Comparison of ENCODE assay signal across 8 cellular contexts in the genomic region with DNA sequence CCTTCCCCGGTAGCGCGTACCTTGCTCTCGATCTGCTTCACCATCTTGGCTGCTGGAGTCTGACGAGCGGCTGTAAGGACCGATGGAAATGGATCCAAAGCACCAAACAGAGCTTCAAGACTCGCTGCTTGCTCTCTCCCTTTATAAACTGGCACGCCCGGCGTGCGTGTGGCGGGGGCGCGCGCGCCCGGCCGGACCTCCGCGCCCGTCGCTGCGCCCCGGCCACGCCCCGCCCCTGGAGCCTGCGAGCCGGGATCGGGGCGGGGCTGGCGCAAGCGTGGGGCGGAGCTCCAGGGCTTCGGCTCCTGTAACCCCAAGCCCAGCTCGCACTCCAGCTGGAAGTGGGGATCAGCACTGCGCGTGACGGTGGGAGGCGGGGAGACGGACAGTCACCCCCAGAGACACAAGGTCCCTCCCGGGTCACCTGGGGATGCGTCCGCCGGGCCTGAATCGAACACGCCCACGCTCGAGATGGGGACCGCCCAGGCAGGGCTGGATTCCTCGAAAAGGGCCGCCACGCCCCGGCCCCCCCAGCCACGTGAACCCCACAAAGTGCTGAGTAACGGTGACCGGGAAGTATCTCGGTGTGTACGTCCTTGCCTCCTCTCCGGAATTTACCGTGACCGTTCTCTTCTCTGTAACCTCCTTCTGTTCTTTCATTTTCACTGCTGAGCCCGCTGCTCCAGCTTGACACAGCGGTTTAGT. TPM values are rescaled to one million over a fixed set of nuclear protein-coding genes. Genes with fewer than 3 reads are reported as not detected.
DNase-seq lines count a peak whose midpoint lies in the region; ATAC-seq lines count a peak whose summit lies in the region.

A gene (minus strand): TSS at position 116 of the 705 bp plus-strand sequence. CDS start 72 bp downstream, at position 44.

- H3K4ac ChIP-seq in mesendoderm (ENCODE audit: low read depth, low read length) = peak within 1 kb of the TSS; percentile 41

- no peaks in the 10 kb centered on the region for H3K36me3 ChIP-seq in mesendoderm (ENCODE audit: control insufficient read depth, insufficient read depth, low read length)

- H3K9me3 Mint-ChIP-seq in effector memory CD8-positive, alpha-beta T cell = no peaks in the 10 kb centered on the region

- no CpG with 5 or more reads among the region's 64 CpGs for WGBS in mesendoderm (ENCODE audit: extremely low coverage, insufficient coverage, low lambda C conversion rate)

- H2AK5ac ChIP-seq in mesendoderm (ENCODE audit: low read length) = no peak within 1 kb of the TSS

- H2BK120ac ChIP-seq in mesendoderm (ENCODE audit: low read depth, low read length) = no peak within 1 kb of the TSS

- H4K5ac ChIP-seq in mesendoderm (ENCODE audit: low read length) = no peak within 1 kb of the TSS

- peaks cover 25 to 26% of the 10 kb centered on the region in 2 donors for H3K4me1 Mint-ChIP-seq in effector memory CD8-positive, alpha-beta T cell (ENCODE audit: low read depth in 2 of 2)

- H3K18ac ChIP-seq in mesendoderm (ENCODE audit: low read length) = peak within 1 kb of the TSS; percentile 43

- no peak within 1 kb of the TSS for H3K23ac ChIP-seq in mesendoderm (ENCODE audit: low read length)

- no peak within 1 kb of the TSS for H4K8ac ChIP-seq in mesendoderm (ENCODE audit: low read depth, low read length)

- peak within 1 kb of the TSS; percentile 88 to 93 for H3K4me3 Mint-ChIP-seq in effector memory CD8-positive, alpha-beta T cell

- peaks cover 44% of the 10 kb centered on the region for H3K79me2 ChIP-seq in mesendoderm (ENCODE audit: control insufficient read depth, insufficient read depth, low read length)

- ATAC-seq in GM19468 (IDR thresholded peaks at IDR 0.05; ENCODE audit: extremely low read depth, unreplicated experiment) = peak; percentile 65
- peak; percentile 75 for ATAC-seq in effector memory CD8-positive, alpha-beta T cell (replicated peaks)

- peaks cover 5% of the 10 kb centered on the region for H3K36me3 Mint-ChIP-seq in effector memory CD8-positive, alpha-beta T cell (ENCODE audit: insufficient read depth)

- peak within 1 kb of the TSS; percentile 90 to 92 for H3K27ac Mint-ChIP-seq in effector memory CD8-positive, alpha-beta T cell

- peaks cover 4% of the 10 kb centered on the region for H3K4me1 ChIP-seq in mesendoderm (ENCODE audit: control insufficient read depth, low read depth, low read length)

- peak within 1 kb of the TSS; percentile 34 for H2BK5ac ChIP-seq in mesendoderm (ENCODE audit: low read length)

- H2BK15ac ChIP-seq in mesendoderm (replicated peaks; ENCODE audit: low read depth) = no peak within 1 kb of the TSS

- H3K9ac ChIP-seq in mesendoderm (ENCODE audit: low read length) = peak within 1 kb of the TSS; percentile 85

- peak within 1 kb of the TSS; percentile 58 for H3K27ac ChIP-seq in mesendoderm (ENCODE audit: low read depth, low read length)

- peak within 1 kb of the TSS; percentile 64 for H3K4me3 ChIP-seq in mesendoderm (ENCODE audit: low read length)

- peak within 1 kb of the TSS; percentile 43 for H3K4me2 ChIP-seq in mesendoderm (ENCODE audit: low read length)

- peak; percentile 95 for DNase-seq in COLO668 (lab: John Stamatoyannopoulos, UW; ENCODE audit: unreplicated experiment)
- DNase-seq in HS-27A (ENCODE audit: low read depth) = peak; percentile 80
- peak; percentile 96 for DNase-seq in NOMO-1 treated with DMSO at 0.1 percent for 48 hours (lab: John Stamatoyannopoulos, UW; ENCODE audit: unreplicated experiment)
- DNase-seq in activated CD8-positive, alpha-beta memory T cell treated with anti-CD3 and anti-CD28 coated beads for 4 hours (ENCODE audit: low read depth in 2 of 2) = peak; percentile 63 to 68
- peak; percentile 70 to 72 (median 71) for DNase-seq in effector memory CD8-positive, alpha-beta T cell
- DNase-seq in mesendoderm = peak; percentile 89
- DNase-seq in stimulated activated CD8-positive, alpha-beta memory T cell treated with anti-CD3 and anti-CD28 coated beads, Interleukin-12 subunit alpha, Interleukin-12 subunit beta, amount 100 ng/mL, for 4 hours (ENCODE audit: low read depth) = peak; percentile 77

- H3K56ac ChIP-seq in mesendoderm (ENCODE audit: low read length) = peak within 1 kb of the TSS; percentile 85

- no peaks in the 10 kb centered on the region for H3K79me1 ChIP-seq in mesendoderm (ENCODE audit: low read length)

- no peaks in the 10 kb centered on the region for H3K27me3 ChIP-seq in mesendoderm (ENCODE audit: insufficient read depth, low read length, poor library complexity)

- H3K27me3 Mint-ChIP-seq in effector memory CD8-positive, alpha-beta T cell = no peaks in the 10 kb centered on the region

RNA-seq across cellular contexts. Expression of the gene that starts here (rescaled TPM):
- polyA plus RNA-seq in mesendoderm (2013, experiment 1 of 2) = 709 TPM
- 717 TPM for polyA plus RNA-seq in mesendoderm (2013, experiment 2 of 2)

Comparison
In these comparisons a context has a peak if more than half of its experiments do, and no peak if none do; other contexts are left out.
1. Peak in every context shown above with its lines: DNase-seq, ATAC-seq, H3K4me3 ChIP-seq and H3K27ac ChIP-seq.